Comparison of ENCODE assay signal across 17 cellular contexts in the genomic region with DNA sequence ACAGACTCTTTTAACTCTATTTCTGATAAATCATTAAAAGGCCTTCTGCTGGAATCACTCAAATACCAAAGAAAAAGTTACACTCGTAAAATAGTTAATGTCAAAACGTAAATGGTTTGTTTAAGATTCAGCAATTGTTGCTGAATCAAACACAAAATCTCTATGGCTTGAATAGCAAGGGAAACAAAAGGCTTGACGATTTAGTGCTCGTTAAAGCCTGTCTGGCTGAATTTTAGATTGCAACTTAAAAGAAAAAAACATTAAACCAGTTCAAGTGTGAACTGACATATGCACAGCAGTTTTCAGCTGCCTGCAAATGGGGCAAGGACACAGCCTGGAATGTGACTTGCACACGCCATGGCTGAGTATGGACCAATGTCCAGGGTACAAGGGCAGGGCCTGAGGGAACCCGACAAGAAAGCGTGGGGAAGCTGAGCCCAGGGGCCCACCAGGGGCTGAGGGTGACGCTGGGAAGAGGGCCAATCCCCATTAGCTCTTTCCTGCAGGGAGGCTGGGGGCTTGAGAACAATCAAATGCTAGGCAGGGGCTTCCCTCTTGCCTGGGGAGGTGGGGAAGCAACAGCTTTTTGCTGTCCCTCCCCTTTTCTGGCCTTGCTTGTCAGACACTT.
DNase-seq lines count a peak whose midpoint lies in the region; ATAC-seq, FAIRE-seq and TF ChIP-seq lines count a peak whose summit lies in the region.
"Had no signal": no experiment of that assay in that cellular context is flagged by ENCODE, and none has a peak within 500 bp of the region (broad histone marks: within the 10 kb centered on the region; RNA-seq: fewer than 3 reads in every experiment).

No MANE protein-coding gene starts in this region.

- no peak overlapping the region for H3K4me3 ChIP-seq in neuronal stem cell (ENCODE audit: low read length in 2 of 2)
- no peak overlapping the region for H3K4me3 ChIP-seq in SK-N-SH (ENCODE audit: low read depth in 2 of 2, low read length in 1 of 2)
- H3K4me3 ChIP-seq: ascending aorta, right atrium auricular region had no signal

- H3K27me3 ChIP-seq in neuronal stem cell (ENCODE audit: control insufficient read depth in 3 of 3, insufficient read depth in 3 of 3, low read depth in 1 of 3, low read length in 3 of 3) (peaks cover 0 to 12% (median 0%) of the 10 kb centered on the region in 3 experiments), SK-N-SH (ENCODE audit: insufficient read depth) (no peaks in the 10 kb centered on the region)
- H3K27me3 ChIP-seq: ascending aorta, right atrium auricular region had no signal

- H3K79me2 ChIP-seq in SK-N-SH (ENCODE audit: insufficient read depth): no peaks in the 10 kb centered on the region

- H3K36me3 ChIP-seq in neuronal stem cell (replicated peaks in 1 of 2; ENCODE audit: control insufficient read depth in 2 of 2, insufficient read depth in 2 of 2, low read length in 2 of 2) (no peaks in the 10 kb centered on the region), SK-N-SH (replicated peaks in 1 of 2; ENCODE audit: control insufficient read depth in 1 of 2, insufficient read depth in 2 of 2, low read length in 1 of 2) (no peaks in the 10 kb centered on the region)
- H3K36me3 ChIP-seq: ascending aorta, right atrium auricular region had no signal

- no peak overlapping the region for H2AK5ac ChIP-seq in neuronal stem cell (ENCODE audit: low read depth, low read length)

- H3F3A ChIP-seq in SK-N-SH (replicated peaks; ENCODE audit: insufficient read depth): no peaks in the 10 kb centered on the region

- no peak overlapping the region for H3K14ac ChIP-seq in neuronal stem cell (ENCODE audit: low read length)

- H3K4ac ChIP-seq in neuronal stem cell (ENCODE audit: low read length): no peak overlapping the region

- intact Hi-C loops in left cardiac atrium (cut with DNase I): no loop called here
- intact Hi-C loops in left ventricle myocardium superior (cut with micrococcal nuclease): no loop called here

- CTCF ChIA-PET in SK-N-SH (lab: Yijun Ruan, JAX): interaction anchor here (1.0 to 2.4 kb wide), 5 partner anchors 9 to 385 kb away, joined by 3 to 6 read pairs (median 4); no protein-coding TSS in a partner anchor

- no peaks in the 10 kb centered on the region for H4K20me1 ChIP-seq in SK-N-SH (ENCODE audit: insufficient read depth)

- no peak for TF ChIP-seq RAD21 in SK-N-SH (IDR thresholded peaks at IDR 0.05; ENCODE audit: low read length)

- no peak for TF ChIP-seq EP300 in SK-N-SH (IDR thresholded peaks at IDR 0.05; ENCODE audit: borderline replicate concordance in 1 of 2, low read depth in 1 of 2, low read length in 1 of 2)

- peak; percentile 90 for FAIRE-seq in endometrium (lab: Jason Lieb, UNC)
- FAIRE-seq: G401.6 had no signal

- H3K23ac ChIP-seq in neuronal stem cell (ENCODE audit: low read depth, low read length, poor library complexity): no peak overlapping the region

- H4K8ac ChIP-seq in neuronal stem cell (ENCODE audit: low read depth, low read length): no peak overlapping the region

- H3K4me1 ChIP-seq in neuronal stem cell (ENCODE audit: control insufficient read depth in 2 of 2, insufficient read depth in 1 of 2, low read depth in 1 of 2, low read length in 2 of 2) (peaks cover 27 to 45% of the 10 kb centered on the region in 2 donors), SK-N-SH (ENCODE audit: control insufficient read depth in 1 of 2, insufficient read depth in 2 of 2, low read depth in 1 of 2, low read length in 1 of 2) (peaks cover 11 to 49% of the 10 kb centered on the region in 2 experiments; a peak in 3 of 4 replicates)
- H3K4me1 ChIP-seq: ascending aorta had no signal

- H3K27ac ChIP-seq in neuronal stem cell (replicated peaks; ENCODE audit: low read length): no peak overlapping the region
- no peak overlapping the region for H3K27ac ChIP-seq in SK-N-SH (ENCODE audit: low read depth in 2 of 2, low read length in 1 of 2)
- H3K27ac ChIP-seq: ascending aorta, right atrium auricular region had no signal

- no peak overlapping the region for H3K4me2 ChIP-seq in neuronal stem cell (ENCODE audit: insufficient read depth, low read length, poor library complexity, severe bottlenecking)
- no peak overlapping the region for H3K4me2 ChIP-seq in SK-N-SH

- H2AFZ ChIP-seq in neuronal stem cell (ENCODE audit: low read length): peak overlapping the region; percentile 45
- no peak overlapping the region for H2AFZ ChIP-seq in SK-N-SH (ENCODE audit: low read depth)

- H3K9me3 ChIP-seq in neuronal stem cell (replicated peaks in 1 of 2; ENCODE audit: control insufficient read depth in 2 of 2, insufficient read depth in 1 of 2, low read depth in 1 of 2, low read length in 2 of 2) (no peaks in the 10 kb centered on the region), SK-N-SH (no peaks in the 10 kb centered on the region)
- H3K9me3 ChIP-seq: ascending aorta, right atrium auricular region had no signal

- no peaks in the 10 kb centered on the region for H3K79me1 ChIP-seq in neuronal stem cell (ENCODE audit: low read depth, low read length)

- no peak overlapping the region for H4K91ac ChIP-seq in neuronal stem cell (ENCODE audit: low read depth, low read length, poor library complexity)

- no peak for TF ChIP-seq CTCF in SK-N-SH (IDR thresholded peaks at IDR 0.05)

- peak overlapping the region; percentile 40 for H3K18ac ChIP-seq in neuronal stem cell (ENCODE audit: low read length)

- no peaks in the 10 kb centered on the region for H3K9me2 ChIP-seq in SK-N-SH

- H3K9ac ChIP-seq in neuronal stem cell (ENCODE audit: low read depth, low read length, poor library complexity): no peak overlapping the region
- no peak overlapping the region for H3K9ac ChIP-seq in SK-N-SH

- no peak overlapping the region for H2BK15ac ChIP-seq in neuronal stem cell (ENCODE audit: low read length)

- ATAC-seq in left cardiac atrium: peak; percentile 13 to 23
- no peak for ATAC-seq in left ventricle myocardium superior
- no peak for ATAC-seq in left lobe of liver
- ATAC-seq in HG02870 (IDR thresholded peaks at IDR 0.05; ENCODE audit: unreplicated experiment): no peak
- ATAC-seq: activated CD4-positive, CD25-positive, alpha-beta regulatory T cell treated with anti-CD3 and anti-CD28 coated beads, Interleukin-2, amount 50 U/mL, for 24 hours; activated T-cell treated with anti-CD3 and anti-CD28 coated beads, Interleukin-2, amount 50 U/mL, for 4 hours had no signal

- POLR2A ChIA-PET in SK-N-SH (lab: Yijun Ruan, JAX): interaction anchor here (2.0 kb wide), 1 partner anchor 11 kb away, joined by 5 read pairs; no protein-coding TSS in a partner anchor

- WGBS in neuronal stem cell (ENCODE audit: extremely low coverage in 2 of 2, insufficient read length in 2 of 2, insufficient replicate concordance in 1 of 2), 2 donors: no CpG with 5 or more reads among the region's 8 CpGs
- 95% methylated on average over 6 of the region's 8 CpGs for WGBS in SK-N-SH (ENCODE audit: low lambda C conversion rate)

- H2BK120ac ChIP-seq in neuronal stem cell (ENCODE audit: low read depth, low read length): no peak overlapping the region

- DNase-seq in left cardiac atrium: no peak
- no peak for DNase-seq in left ventricle myocardium superior
- peak; percentile 27 for DNase-seq in neuronal stem cell (ENCODE audit: low spot score)
- no peak for DNase-seq in hypothalamus (lab: John Stamatoyannopoulos, UW)
- no peak for DNase-seq in SK-N-SH
- no peak for DNase-seq in left lobe of liver (ENCODE audit: low spot score)
- DNase-seq: activated T-cell treated with anti-CD3 and anti-CD28 coated beads, Interleukin-2, amount 50 U/mL, for 4 hours; effector memory CD4-positive, alpha-beta T cell; NCI-H1417; nucleus accumbens; stimulated activated CD4-positive, alpha-beta T cell treated with anti-CD3 and anti-CD28 coated beads, Interleukin-15, amount 100 ng/mL, for 24 hours had no signal

- H2BK12ac ChIP-seq in neuronal stem cell (ENCODE audit: low read length): no peak overlapping the region

- no peak overlapping the region for H2BK5ac ChIP-seq in neuronal stem cell (ENCODE audit: low read length)

TF ChIP-seq in SK-N-SH, 30 proteins besides CTCF, POLR2A, EP300 and RAD21 (continues in another document):
- TF ChIP-seq TAF1 (IDR thresholded peaks at IDR 0.05; ENCODE audit: borderline replicate concordance, low read depth, low read length) (no peak), SMC3 (IDR thresholded peaks at IDR 0.05; ENCODE audit: low read depth, low read length) (no peak), TEAD4 (IDR thresholded peaks at IDR 0.05; ENCODE audit: borderline replicate concordance, insufficient read depth) (no peak), FOSL2 (IDR thresholded peaks at IDR 0.05; ENCODE audit: borderline replicate concordance, low read depth) (no peak), ELF1 (IDR thresholded peaks at IDR 0.05) (no peak), POLR2AphosphoS5 (IDR thresholded peaks at IDR 0.05; ENCODE audit: low read depth, low read length) (no peak), EZH2phosphoT487 (IDR thresholded peaks at IDR 0.05; ENCODE audit: borderline replicate concordance, low read depth) (no peak), FOXM1 (IDR thresholded peaks at IDR 0.05; ENCODE audit: low read depth) (no peak), GABPA (IDR thresholded peaks at IDR 0.05; ENCODE audit: low read depth) (no peak), MEF2A (IDR thresholded peaks at IDR 0.05; ENCODE audit: borderline replicate concordance, low read depth) (no peak), GATA2 (CRISPR knock-in tag; IDR thresholded peaks at IDR 0.05) (no peak), RXRA (IDR thresholded peaks at IDR 0.05; ENCODE audit: borderline replicate concordance, low read depth) (no peak)
- TF ChIP-seq, protein P1, sequence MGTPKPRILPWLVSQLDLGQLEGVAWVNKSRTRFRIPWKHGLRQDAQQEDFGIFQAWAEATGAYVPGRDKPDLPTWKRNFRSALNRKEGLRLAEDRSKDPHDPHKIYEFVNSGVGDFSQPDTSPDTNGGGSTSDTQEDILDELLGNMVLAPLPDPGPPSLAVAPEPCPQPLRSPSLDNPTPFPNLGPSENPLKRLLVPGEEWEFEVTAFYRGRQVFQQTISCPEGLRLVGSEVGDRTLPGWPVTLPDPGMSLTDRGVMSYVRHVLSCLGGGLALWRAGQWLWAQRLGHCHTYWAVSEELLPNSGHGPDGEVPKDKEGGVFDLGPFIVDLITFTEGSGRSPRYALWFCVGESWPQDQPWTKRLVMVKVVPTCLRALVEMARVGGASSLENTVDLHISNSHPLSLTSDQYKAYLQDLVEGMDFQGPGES (IDR thresholded peaks at IDR 0.05; ENCODE audit: low read depth, low read length): no peak
- TF ChIP-seq, protein P2, sequence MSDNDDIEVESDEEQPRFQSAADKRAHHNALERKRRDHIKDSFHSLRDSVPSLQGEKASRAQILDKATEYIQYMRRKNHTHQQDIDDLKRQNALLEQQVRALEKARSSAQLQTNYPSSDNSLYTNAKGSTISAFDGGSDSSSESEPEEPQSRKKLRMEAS (IDR thresholded peaks at IDR 0.05; ENCODE audit: low read depth): no peak

Comparison
In these comparisons a context has a peak if more than half of its experiments do, and no peak if none do; other contexts are left out.
1. ATAC-seq: peak in left cardiac atrium (2 of 2); none in left ventricle myocardium superior (single experiment), left lobe of liver (single experiment) and HG02870 (single experiment).